1 cellular context compared by ENCODE assay signal in genomic region chr1:247317702-247318101, GRCh38.
TF ChIP-seq lines count a peak whose summit lies in the region.

No MANE protein-coding gene starts in this region.

TF ChIP-seq in GM12878, 131 proteins besides CTCF, POLR2A, EP300 and RAD21 (continued from another document):
- TF ChIP-seq ZBTB4 (CRISPR knock-in tag; IDR thresholded peaks at IDR 0.05) (no peak), PKNOX1 (IDR thresholded peaks at IDR 0.05) (peak; percentile 73), NBN (IDR thresholded peaks at IDR 0.05) (0 out of 2 replicates have a peak, but pooled peaks have one; percentile 25), RFX5 (IDR thresholded peaks at IDR 0.05; ENCODE audit: low read depth, low read length) (no peak), BMI1 (IDR thresholded peaks at IDR 0.05; ENCODE audit: borderline replicate concordance) (no peak), RB1 (IDR thresholded peaks at IDR 0.05; ENCODE audit: borderline replicate concordance) (no peak), KLF5 (IDR thresholded peaks at IDR 0.05; ENCODE audit: partially characterized antibody) (no peak), SIN3A (IDR thresholded peaks at IDR 0.05; ENCODE audit: low read depth, low read length) (no peak), IKZF2 (IDR thresholded peaks at IDR 0.05) (no peak), FOS (IDR thresholded peaks at IDR 0.05; ENCODE audit: borderline replicate concordance, extremely low read depth, insufficient read length) (no peak), ZNF687 (IDR thresholded peaks at IDR 0.05) (no peak), ESRRA (IDR thresholded peaks at IDR 0.05; ENCODE audit: low read length) (no peak), SUZ12 (IDR thresholded peaks at IDR 0.05; ENCODE audit: unreplicated experiment) (no peak), MLLT1 (IDR thresholded peaks at IDR 0.05) (no peak), MTA3 (IDR thresholded peaks at IDR 0.05; ENCODE audit: borderline replicate concordance, low read length) (no peak), PAX5 (IDR thresholded peaks at IDR 0.05; ENCODE audit: borderline replicate concordance, low read depth, low read length) (no peak), SMAD1 (IDR thresholded peaks at IDR 0.05; ENCODE audit: low read depth, partially characterized antibody) (no peak), MTA2 (IDR thresholded peaks at IDR 0.05; ENCODE audit: low read depth) (0 out of 2 replicates have a peak, but pooled peaks have one; percentile 11), WRNIP1 (IDR thresholded peaks at IDR 0.05; ENCODE audit: borderline replicate concordance, low read depth, low read length) (no peak), BHLHE40 (IDR thresholded peaks at IDR 0.05; ENCODE audit: borderline replicate concordance in 1 of 2, low read depth in 2 of 2, low read length in 1 of 2) (peak in 1 of 2 experiments; percentile 22; a peak in 1 of 4 replicates), SREBF1 (IDR thresholded peaks at IDR 0.05; ENCODE audit: low read length) (no peak), PBX3 (IDR thresholded peaks at IDR 0.05; ENCODE audit: insufficient replicate concordance, low read depth, low read length) (no peak), TCF12 (IDR thresholded peaks at IDR 0.05; ENCODE audit: low read depth, low read length) (no peak), STAT3 (IDR thresholded peaks at IDR 0.05; ENCODE audit: low read depth, low read length) (no peak), IRF3 (IDR thresholded peaks at IDR 0.05) (no peak)
